In genomic region chr13:73416093-73416492, GRCh38 we compare ENCODE assay signal across 21 cellular contexts.
DNase-seq lines count a peak whose midpoint lies in the region; ATAC-seq and TF ChIP-seq lines count a peak whose summit lies in the region.
"Had no signal": no experiment of that assay in that cellular context is flagged by ENCODE, and none has a peak within 500 bp of the region (broad histone marks: within the 10 kb centered on the region; RNA-seq: fewer than 3 reads in every experiment).

No MANE protein-coding gene starts in this region.

- TF ChIP-seq CTCF in HFFc6 (IDR thresholded peaks at IDR 0.05) (no peak), astrocyte of the cerebellum (IDR thresholded peaks at IDR 0.05; ENCODE audit: low read depth, low read length, missing control alignments) (no peak), left lung (IDR thresholded peaks at IDR 0.05) (no peak), upper lobe of right lung (IDR thresholded peaks at IDR 0.05) (no peak)

- peaks cover 50% of the 10 kb centered on the region for H3K4me1 Mint-ChIP-seq in HFFc6 (ENCODE audit: low read depth)
- H3K4me1 Mint-ChIP-seq: IgD-negative memory B cell; stimulated activated effector memory CD8-positive, alpha-beta T cell treated with anti-CD3 and anti-CD28 coated beads, Interleukin-12 subunit alpha, Interleukin-12 subunit beta, amount 100 ng/mL, for 72 hours had no signal

- H3K9me3 Mint-ChIP-seq in HFFc6 = no peaks in the 10 kb centered on the region
- H3K9me3 Mint-ChIP-seq: activated naive CD8-positive, alpha-beta T cell treated with anti-CD3 and anti-CD28 coated beads, Interleukin-2, amount 50 U/mL, for 24 hours; activated T-helper 2 cell treated with anti-CD3 and anti-CD28 coated beads, Interferon-gamma antibody, Interleukin-2, Interleukin-4, amounts not matched to agents 10 μg/mL and 5 μg/mL and 100 μg/mL, durations not matched to agents 14 hours and 24 hours and 36 hours; stimulated activated effector memory CD8-positive, alpha-beta T cell treated with anti-CD3 and anti-CD28 coated beads, Interleukin-12 subunit alpha, Interleukin-12 subunit beta, amount 100 ng/mL, for 72 hours had no signal

- DNase-seq in HFFc6 = peak; percentile 31
- DNase-seq in astrocyte of the cerebellum (ENCODE audit: low read depth) = peak; percentile 2
- no peak for DNase-seq in left lung
- no peak for DNase-seq in upper lobe of right lung
- no peak for DNase-seq in stimulated activated CD4-positive, alpha-beta T cell treated with anti-CD3 and anti-CD28 coated beads, Interleukin-2, amount 100 ng/mL, for 48 hours
- DNase-seq: activated CD4-positive, alpha-beta T cell treated with anti-CD3 and anti-CD28 coated beads for 4 hours; activated naive CD8-positive, alpha-beta T cell treated with anti-CD3 and anti-CD28 coated beads, Interleukin-2, amount 50 U/mL, for 24 hours; BE2C; H7; NCI-H2029 treated with DMSO at 0.1 percent for 48 hours; NCI-H510A treated with DMSO at 0.1 percent for 48 hours had no signal

- no peak overlapping the region for H3K4me3 Mint-ChIP-seq in HFFc6
- H3K4me3 Mint-ChIP-seq: activated naive CD8-positive, alpha-beta T cell treated with anti-CD3 and anti-CD28 coated beads, Interleukin-2, amount 50 U/mL, for 24 hours; IgD-negative memory B cell; stimulated activated effector memory CD8-positive, alpha-beta T cell treated with anti-CD3 and anti-CD28 coated beads, Interleukin-12 subunit alpha, Interleukin-12 subunit beta, amount 100 ng/mL, for 72 hours had no signal

- H3K4me1 ChIP-seq in left lung = no peaks in the 10 kb centered on the region
- no peaks in the 10 kb centered on the region for H3K4me1 ChIP-seq in upper lobe of right lung
- H3K4me1 ChIP-seq: BE2C, gastroesophageal sphincter, right atrium auricular region had no signal

- H3K27ac Mint-ChIP-seq in HFFc6 = peak overlapping the region; percentile 18; the same call in 1 of the 2 replicates
- H3K27ac Mint-ChIP-seq: activated naive CD8-positive, alpha-beta T cell treated with anti-CD3 and anti-CD28 coated beads, Interleukin-2, amount 50 U/mL, for 24 hours; activated T-helper 2 cell treated with anti-CD3 and anti-CD28 coated beads, Interferon-gamma antibody, Interleukin-2, Interleukin-4, amounts not matched to agents 10 μg/mL and 5 μg/mL and 100 μg/mL, durations not matched to agents 14 hours and 24 hours and 36 hours; IgD-negative memory B cell; stimulated activated effector memory CD8-positive, alpha-beta T cell treated with anti-CD3 and anti-CD28 coated beads, Interleukin-12 subunit alpha, Interleukin-12 subunit beta, amount 100 ng/mL, for 72 hours had no signal

- no peaks in the 10 kb centered on the region for H3K27me3 ChIP-seq in left lung
- H3K27me3 ChIP-seq in upper lobe of right lung = no peaks in the 10 kb centered on the region
- H3K27me3 ChIP-seq: gastroesophageal sphincter, neutrophil, right atrium auricular region had no signal

- H3K27ac ChIP-seq in left lung = no peak overlapping the region
- H3K27ac ChIP-seq in upper lobe of right lung = no peak overlapping the region
- H3K27ac ChIP-seq: gastroesophageal sphincter, HL-60, neutrophil, right atrium auricular region, thoracic aorta had no signal

- no peaks in the 10 kb centered on the region for H3K36me3 ChIP-seq in left lung
- H3K36me3 ChIP-seq in upper lobe of right lung = no peaks in the 10 kb centered on the region
- H3K36me3 ChIP-seq: BE2C, gastroesophageal sphincter, neutrophil, right atrium auricular region, thoracic aorta had no signal

- H3K9me3 ChIP-seq in left lung = no peaks in the 10 kb centered on the region
- H3K9me3 ChIP-seq in upper lobe of right lung = no peaks in the 10 kb centered on the region
- H3K9me3 ChIP-seq: BE2C, gastroesophageal sphincter, neutrophil, right atrium auricular region, thoracic aorta had no signal

- H3K36me3 Mint-ChIP-seq in HFFc6 (ENCODE audit: low read depth) = no peaks in the 10 kb centered on the region
- H3K36me3 Mint-ChIP-seq: IgD-negative memory B cell; stimulated activated effector memory CD8-positive, alpha-beta T cell treated with anti-CD3 and anti-CD28 coated beads, Interleukin-12 subunit alpha, Interleukin-12 subunit beta, amount 100 ng/mL, for 72 hours had no signal

- intact Hi-C loops in left lung (cut with DNase I) = no loop called here
- intact Hi-C loops in upper lobe of right lung (cut with DNase I) = no loop called here

- in situ Hi-C loops in astrocyte of the cerebellum (cut with HindIII; ENCODE audit: low sequenced_read_pairs) = no loop called here

- peak; percentile 88 for ATAC-seq in left lung
- peak; percentile 84 for ATAC-seq in upper lobe of right lung
- ATAC-seq in HG03196 (IDR thresholded peaks at IDR 0.05; ENCODE audit: unreplicated experiment) = no peak
- no peak for ATAC-seq in GM21737 (IDR thresholded peaks at IDR 0.05; ENCODE audit: unreplicated experiment)
- ATAC-seq: activated naive CD8-positive, alpha-beta T cell treated with anti-CD3 and anti-CD28 coated beads, Interleukin-2, amount 50 U/mL, for 24 hours; gastroesophageal sphincter; stimulated activated effector memory CD8-positive, alpha-beta T cell treated with anti-CD3 and anti-CD28 coated beads, Interleukin-12 subunit alpha, Interleukin-12 subunit beta, amount 100 ng/mL, for 72 hours had no signal

- H3K4me3 ChIP-seq in astrocyte of the cerebellum (ENCODE audit: low read depth, low read length) (no peak overlapping the region), left lung (no peak overlapping the region), upper lobe of right lung (no peak overlapping the region)
- H3K4me3 ChIP-seq: gastroesophageal sphincter, right atrium auricular region, thoracic aorta had no signal

- no peaks in the 10 kb centered on the region for H3K27me3 Mint-ChIP-seq in HFFc6 (ENCODE audit: insufficient read depth)
- H3K27me3 Mint-ChIP-seq: activated naive CD8-positive, alpha-beta T cell treated with anti-CD3 and anti-CD28 coated beads, Interleukin-2, amount 50 U/mL, for 24 hours; IgD-negative memory B cell had no signal

Comparison
In these comparisons a context has a peak if more than half of its experiments do, and no peak if none do; other contexts are left out.
1. DNase-seq: peak in HFFc6 (single experiment) and astrocyte of the cerebellum (single experiment); none in left lung (0 of 2), upper lobe of right lung (single experiment) and stimulated activated CD4-positive, alpha-beta T cell treated with anti-CD3 and anti-CD28 coated beads, Interleukin-2, amount 100 ng/mL, for 48 hours (0 of 2).
2. ATAC-seq: peak in left lung (single experiment) and upper lobe of right lung (single experiment); none in HG03196 (single experiment) and GM21737 (single experiment).